In genomic region chr11:73270855-73271477, GRCh38 we compare ENCODE assay signal across 25 cellular contexts. TPM values are rescaled to one million over a fixed set of nuclear protein-coding genes. Genes with fewer than 3 reads are reported as not detected.
A peak's percentile ranks its signal among the peaks of the same experiment; 100 is the strongest.
DNase-seq lines count a peak whose midpoint lies in the region; ATAC-seq, FAIRE-seq and TF ChIP-seq lines count a peak whose summit lies in the region.
"Had no signal": no experiment of that assay in that cellular context is flagged by ENCODE, and none has a peak within 500 bp of the region (broad histone marks: within the 10 kb centered on the region; RNA-seq: fewer than 3 reads in every experiment).

No MANE protein-coding gene starts in this region.

- H3K4me3 ChIP-seq in neuronal stem cell (ENCODE audit: low read length in 2 of 2) (no peak overlapping the region), tibial nerve (no peak overlapping the region)
- H3K4me3 ChIP-seq: adrenal gland, cardiac muscle cell, gastrocnemius medialis, SJSA1, transverse colon had no signal

- H3K27ac ChIP-seq in neuronal stem cell (replicated peaks; ENCODE audit: low read length): no peak overlapping the region
- no peak overlapping the region for H3K27ac ChIP-seq in tibial nerve
- H3K27ac ChIP-seq: cardiac muscle cell, gastrocnemius medialis, neutrophil, SJSA1 had no signal

- no peak overlapping the region for H2BK120ac ChIP-seq in neuronal stem cell (ENCODE audit: low read depth, low read length)

- peaks cover 6 to 8% of the 10 kb centered on the region in 2 donors for H3K4me1 ChIP-seq in neuronal stem cell (ENCODE audit: control insufficient read depth in 2 of 2, insufficient read depth in 1 of 2, low read depth in 1 of 2, low read length in 2 of 2)
- peaks cover 0 to 7% (median 3%) of the 10 kb centered on the region in 4 donors for H3K4me1 ChIP-seq in tibial nerve
- H3K4me1 ChIP-seq: adrenal gland, SJSA1 had no signal

- no peaks in the 10 kb centered on the region for H3K9me3 ChIP-seq in neuronal stem cell (replicated peaks in 1 of 2; ENCODE audit: control insufficient read depth in 2 of 2, insufficient read depth in 1 of 2, low read depth in 1 of 2, low read length in 2 of 2)
- no peaks in the 10 kb centered on the region for H3K9me3 ChIP-seq in tibial nerve
- H3K9me3 ChIP-seq: adrenal gland, gastrocnemius medialis, neutrophil, SJSA1, transverse colon had no signal

- no peaks in the 10 kb centered on the region for H3K36me3 ChIP-seq in neuronal stem cell (replicated peaks in 1 of 2; ENCODE audit: control insufficient read depth in 2 of 2, insufficient read depth in 2 of 2, low read length in 2 of 2)
- H3K36me3 ChIP-seq in tibial nerve: no peaks in the 10 kb centered on the region
- H3K36me3 ChIP-seq: adrenal gland, cardiac muscle cell, gastrocnemius medialis, neutrophil, SJSA1, transverse colon had no signal

- no peak for DNase-seq in CD14-positive monocyte (ENCODE audit: low spot score)
- no peak for DNase-seq in HFFc6
- no peak for DNase-seq in neuronal stem cell (ENCODE audit: low spot score)
- DNase-seq in frontal cortex (ENCODE audit: low spot score in 2 of 2): no peak
- DNase-seq in tibial nerve (ENCODE audit: low spot score in 2 of 2): no peak
- DNase-seq: DND-41; NCI-H1092 treated with DMSO at 0.1 percent for 48 hours; NCI-H2107; NCI-H524; right cardiac atrium; stimulated activated CD4-positive, alpha-beta T cell treated with anti-CD3 and anti-CD28 coated beads, Interleukin-1b, Interleukin-23, amount 100 ng/mL, for 48 hours; stimulated activated naive CD8-positive, alpha-beta T cell treated with anti-CD3 and anti-CD28 coated beads, Interleukin-15, Interleukin-2, amounts not matched to agents 100 U/mL and 50 U/mL, for 24 hours; transverse colon had no signal

- H3K18ac ChIP-seq in neuronal stem cell (ENCODE audit: low read length): no peak overlapping the region

- no peak for FAIRE-seq in frontal cortex (lab: Jason Lieb, UNC)

- no peak overlapping the region for H3K23ac ChIP-seq in neuronal stem cell (ENCODE audit: low read depth, low read length, poor library complexity)

- no peak overlapping the region for H2AFZ ChIP-seq in neuronal stem cell (ENCODE audit: low read length)

- H3K27me3 ChIP-seq in neuronal stem cell (ENCODE audit: control insufficient read depth in 3 of 3, insufficient read depth in 3 of 3, low read depth in 1 of 3, low read length in 3 of 3) (peaks cover 0 to 47% (median 0%) of the 10 kb centered on the region in 3 experiments), tibial nerve (peaks cover 0 to 2% of the 10 kb centered on the region in 2 donors)
- H3K27me3 ChIP-seq: adrenal gland, gastrocnemius medialis, SJSA1, transverse colon had no signal

- H3K79me1 ChIP-seq in neuronal stem cell (ENCODE audit: low read depth, low read length): no peaks in the 10 kb centered on the region

- no peak overlapping the region for H2BK12ac ChIP-seq in neuronal stem cell (ENCODE audit: low read length)

- no peak overlapping the region for H3K4ac ChIP-seq in neuronal stem cell (ENCODE audit: low read length)

- ATAC-seq in HG02970 (IDR thresholded peaks at IDR 0.05; ENCODE audit: low FRiP score, unreplicated experiment): no peak
- no peak for ATAC-seq in GM18909 (IDR thresholded peaks at IDR 0.05; ENCODE audit: poor library complexity, unreplicated experiment)
- ATAC-seq: right cardiac atrium; stimulated activated naive CD8-positive, alpha-beta T cell treated with anti-CD3 and anti-CD28 coated beads, Interleukin-15, Interleukin-2, amounts not matched to agents 100 U/mL and 50 U/mL, for 24 hours had no signal

- intact Hi-C loops in CD14-positive monocyte (cut with micrococcal nuclease): no loop called here
- intact Hi-C loops in dendritic cell treated with granulocyte-macrophage colony-stimulating factor and Interleukin-4, amounts not matched to agents 40 ng/mL and 50 ng/mL, for 4 days (cut with micrococcal nuclease): loop anchor here (2.0 kb wide), 1 partner anchor 18 kb away; no protein-coding TSS in a partner anchor

- H3K4me3 Mint-ChIP-seq in CD14-positive monocyte: peak overlapping the region in 1 of 2 donors; percentile 15
- H3K4me3 Mint-ChIP-seq in HFFc6: no peak overlapping the region
- H3K4me3 Mint-ChIP-seq in dendritic cell treated with granulocyte-macrophage colony-stimulating factor and Interleukin-4, amounts not matched to agents 40 ng/mL and 50 ng/mL, for 4 days: no peak overlapping the region
- H3K4me3 Mint-ChIP-seq: T-helper 1 cell treated with Interleukin-12 subunit alpha and Interleukin-12 subunit beta and Interleukin-4 antibody, amounts not matched to agents 30 μg/mL and 1 μg/mL, for 36 hours had no signal

- H3K27ac Mint-ChIP-seq in CD14-positive monocyte (peak overlapping the region in 6 of 7 donors; percentile 14 to 85 (median 64)), HFFc6 (peak overlapping the region; percentile 42)
- peak overlapping the region; percentile 91 for H3K27ac Mint-ChIP-seq in dendritic cell treated with granulocyte-macrophage colony-stimulating factor and Interleukin-4, amounts not matched to agents 40 ng/mL and 50 ng/mL, for 4 days
- H3K27ac Mint-ChIP-seq: activated T-helper 2 cell treated with anti-CD3 and anti-CD28 coated beads, Interferon-gamma antibody, Interleukin-2, Interleukin-4, amounts not matched to agents 10 μg/mL and 5 μg/mL and 100 μg/mL, durations not matched to agents 14 hours and 24 hours and 36 hours; T-helper 1 cell treated with Interleukin-12 subunit alpha and Interleukin-12 subunit beta and Interleukin-4 antibody, amounts not matched to agents 30 μg/mL and 1 μg/mL, for 36 hours had no signal

- no peak overlapping the region for H4K8ac ChIP-seq in neuronal stem cell (ENCODE audit: low read depth, low read length)

- H3K27me3 Mint-ChIP-seq in CD14-positive monocyte (ENCODE audit: low read depth in 3 of 3) (peaks cover 15 to 17% (median 16%) of the 10 kb centered on the region in 3 donors), HFFc6 (ENCODE audit: insufficient read depth) (peaks cover 12% of the 10 kb centered on the region)
- H3K27me3 Mint-ChIP-seq in dendritic cell treated with granulocyte-macrophage colony-stimulating factor and Interleukin-4, amounts not matched to agents 40 ng/mL and 50 ng/mL, for 4 days: peaks cover 19% of the 10 kb centered on the region

- H3K36me3 Mint-ChIP-seq in CD14-positive monocyte: no peaks in the 10 kb centered on the region
- H3K36me3 Mint-ChIP-seq in HFFc6 (ENCODE audit: low read depth): no peaks in the 10 kb centered on the region
- H3K36me3 Mint-ChIP-seq in dendritic cell treated with granulocyte-macrophage colony-stimulating factor and Interleukin-4, amounts not matched to agents 40 ng/mL and 50 ng/mL, for 4 days (ENCODE audit: low read depth): peaks cover 37% of the 10 kb centered on the region

- no peak for TF ChIP-seq POLR2A in tibial nerve (IDR thresholded peaks at IDR 0.05)

- no peak overlapping the region for H2BK15ac ChIP-seq in neuronal stem cell (ENCODE audit: low read length)

- no CpG with 5 or more reads among the region's 18 CpGs for WGBS in neuronal stem cell (ENCODE audit: extremely low coverage in 2 of 2, insufficient read length in 2 of 2, insufficient replicate concordance in 1 of 2), 2 donors
- WGBS in tibial nerve, 2 donors: 77 to 83% methylated on average over 18 of the region's 18 CpGs

- H3K4me1 Mint-ChIP-seq in CD14-positive monocyte: peaks cover 68% of the 10 kb centered on the region
- H3K4me1 Mint-ChIP-seq in HFFc6 (ENCODE audit: low read depth): peaks cover 17% of the 10 kb centered on the region
- peaks cover 95% of the 10 kb centered on the region for H3K4me1 Mint-ChIP-seq in dendritic cell treated with granulocyte-macrophage colony-stimulating factor and Interleukin-4, amounts not matched to agents 40 ng/mL and 50 ng/mL, for 4 days (ENCODE audit: low read depth)

- TF ChIP-seq EP300 in tibial nerve (IDR thresholded peaks at IDR 0.05): no peak

- no peak overlapping the region for H3K9ac ChIP-seq in neuronal stem cell (ENCODE audit: low read depth, low read length, poor library complexity)

- no peak overlapping the region for H3K4me2 ChIP-seq in neuronal stem cell (ENCODE audit: insufficient read depth, low read length, poor library complexity, severe bottlenecking)

- H3K14ac ChIP-seq in neuronal stem cell (ENCODE audit: low read length): no peak overlapping the region

- peaks cover 0 to 5% (median 0%) of the 10 kb centered on the region in 7 donors for H3K9me3 Mint-ChIP-seq in CD14-positive monocyte
- no peaks in the 10 kb centered on the region for H3K9me3 Mint-ChIP-seq in HFFc6
- H3K9me3 Mint-ChIP-seq in dendritic cell treated with granulocyte-macrophage colony-stimulating factor and Interleukin-4, amounts not matched to agents 40 ng/mL and 50 ng/mL, for 4 days: no peaks in the 10 kb centered on the region
- H3K9me3 Mint-ChIP-seq: activated T-helper 2 cell treated with anti-CD3 and anti-CD28 coated beads, Interferon-gamma antibody, Interleukin-2, Interleukin-4, amounts not matched to agents 10 μg/mL and 5 μg/mL and 100 μg/mL, durations not matched to agents 14 hours and 24 hours and 36 hours; T-helper 1 cell treated with Interleukin-12 subunit alpha and Interleukin-12 subunit beta and Interleukin-4 antibody, amounts not matched to agents 30 μg/mL and 1 μg/mL, for 36 hours had no signal

- no peak overlapping the region for H2BK5ac ChIP-seq in neuronal stem cell (ENCODE audit: low read length)

- TF ChIP-seq CTCF in CD14-positive monocyte (IDR thresholded peaks at IDR 0.05) (no peak), HFFc6 (IDR thresholded peaks at IDR 0.05) (no peak), tibial nerve (IDR thresholded peaks at IDR 0.05) (no peak)

- peak overlapping the region; percentile 73 for H2AK5ac ChIP-seq in neuronal stem cell (ENCODE audit: low read depth, low read length)

- H4K91ac ChIP-seq in neuronal stem cell (ENCODE audit: low read depth, low read length, poor library complexity): no peak overlapping the region

RNA-seq across cellular contexts. Expression of gene P2RY6, which starts 1.2 kb away (rescaled TPM):
- polyA plus RNA-seq in CD14-positive monocyte: 1 to 10 TPM; 1.7 to 5.1 TPM
- total RNA-seq in HFFc6 (2021; fragmentation: NEBNext Ultra II Directional; extraction: Animal tissue kit (Norgen Biotek cat#: 25700)): 1 to 10 TPM in 4 of 6 experiments, under 1 TPM in 2; 0.54 to 2.4 (median 1.9) TPM
- polyA plus RNA-seq in neuronal stem cell (2013, experiment 1 of 2): 0.14 TPM
- polyA plus RNA-seq in neuronal stem cell (2013, experiment 2 of 2): 0.17 TPM
- under 0.01 TPM for total RNA-seq in frontal cortex
- total RNA-seq in tibial nerve: 1 to 10 TPM in 1 of 4 donors, under 1 TPM in 2, not detected in 1; 0.63 to 3.3 (median 0.90) TPM
- total RNA-seq: activated CD8-positive, alpha-beta memory T cell treated with anti-CD3 and anti-CD28 coated beads for 36 hours; activated T-helper 2 cell treated with anti-CD3 and anti-CD28 coated beads, Interferon-gamma antibody, Interleukin-2, Interleukin-4, amounts not matched to agents 10 μg/mL and 5 μg/mL and 100 μg/mL, durations not matched to agents 14 hours and 24 hours and 36 hours; HT-29; SJSA1 had no signal
- polyA plus RNA-seq: cardiac muscle cell had no signal

RNA-seq across cellular contexts. Expression of gene ARHGEF17, which starts 37.1 kb away (rescaled TPM):
- polyA plus RNA-seq in CD14-positive monocyte: under 1 TPM; 0.16 to 0.55 TPM
- total RNA-seq in HFFc6 (2021; fragmentation: NEBNext Ultra II Directional; extraction: Animal tissue kit (Norgen Biotek cat#: 25700)): 100 to 1,000 TPM in 2 of 6 experiments, 10 to 100 TPM in 4; 84.6 to 112 (median 92.1) TPM
- 40.1 TPM for polyA plus RNA-seq in neuronal stem cell (2013, experiment 1 of 2)
- 38.9 TPM for polyA plus RNA-seq in neuronal stem cell (2013, experiment 2 of 2)
- total RNA-seq in frontal cortex: 16.3 TPM
- 100 to 1,000 TPM; 102 to 135 (median 112) TPM for total RNA-seq in tibial nerve

RNA-seq across cellular contexts. Expression of gene P2RY2, which starts 52.9 kb away (rescaled TPM):
- 10 to 100 TPM in 1 of 2 donors, 1 to 10 TPM in 1; 2.8 to 12.7 TPM for polyA plus RNA-seq in CD14-positive monocyte
- under 1 TPM in 5 of 6 experiments, not detected in 1; 0.08 to 0.20 (median 0.16) TPM for total RNA-seq in HFFc6 (2021; fragmentation: NEBNext Ultra II Directional; extraction: Animal tissue kit (Norgen Biotek cat#: 25700))
- 1.2 TPM for polyA plus RNA-seq in neuronal stem cell (2013, experiment 1 of 2)
- polyA plus RNA-seq in neuronal stem cell (2013, experiment 2 of 2): 1.2 TPM
- total RNA-seq in frontal cortex (not detected), tibial nerve (1 to 10 TPM; 4.5 to 7.5 (median 6.7) TPM)
- total RNA-seq: activated CD8-positive, alpha-beta memory T cell treated with anti-CD3 and anti-CD28 coated beads for 36 hours; activated T-helper 2 cell treated with anti-CD3 and anti-CD28 coated beads, Interferon-gamma antibody, Interleukin-2, Interleukin-4, amounts not matched to agents 10 μg/mL and 5 μg/mL and 100 μg/mL, durations not matched to agents 14 hours and 24 hours and 36 hours; SJSA1 had no signal
